8 cellular contexts compared by ENCODE assay signal in genomic region chr11:71446942-71447688, GRCh38. TPM values are rescaled to one million over a fixed set of nuclear protein-coding genes. Genes with fewer than 3 reads are reported as not detected.
DNase-seq lines count a peak whose midpoint lies in the region; ATAC-seq and TF ChIP-seq lines count a peak whose summit lies in the region.

No MANE protein-coding gene starts in this region.

- H3K4me3 ChIP-seq in fibroblast of lung (replicated peaks in 1 of 4; ENCODE audit: control extremely low read depth in 1 of 4, insufficient read depth in 1 of 4, low read depth in 3 of 4, low read length in 4 of 4) (peak overlapping the region; percentile 68 to 93 (median 86)), neutrophil (ENCODE audit: low read depth in 1 of 2, low read length in 1 of 2) (peak overlapping the region; percentile 93 to 96)

- no peak for DNase-seq in activated naive CD4-positive, alpha-beta T cell treated with anti-CD3 and anti-CD28 coated beads for 36 hours
- no peak for DNase-seq in activated naive CD4-positive, alpha-beta T cell (lab: John Stamatoyannopoulos, UW)
- peak; percentile 46 for DNase-seq in SW480 (ENCODE audit: low spot score)
- peak; percentile 69 to 82 for DNase-seq in fibroblast of lung (ENCODE audit: low read depth in 2 of 2)

- H2AFZ ChIP-seq in fibroblast of lung (ENCODE audit: low read length): no peak overlapping the region

- H3K27ac Mint-ChIP-seq in activated naive CD4-positive, alpha-beta T cell treated with anti-CD3 and anti-CD28 coated beads for 36 hours: peak overlapping the region; percentile 50

- no peaks in the 10 kb centered on the region for H3K27me3 Mint-ChIP-seq in activated naive CD4-positive, alpha-beta T cell treated with anti-CD3 and anti-CD28 coated beads for 36 hours (ENCODE audit: low read depth)

- no peaks in the 10 kb centered on the region for H4K20me1 ChIP-seq in fibroblast of lung (ENCODE audit: control insufficient read depth, extremely low read depth, insufficient read depth, low read length)

- peak overlapping the region; percentile 91 for H3K4me3 Mint-ChIP-seq in activated naive CD4-positive, alpha-beta T cell treated with anti-CD3 and anti-CD28 coated beads for 36 hours

- peak overlapping the region; percentile 95 for H3K4me2 ChIP-seq in fibroblast of lung (ENCODE audit: extremely low read depth, insufficient read depth, low read length)

- H3K9me3 Mint-ChIP-seq in activated naive CD4-positive, alpha-beta T cell treated with anti-CD3 and anti-CD28 coated beads for 36 hours: peaks cover 2% of the 10 kb centered on the region

- ATAC-seq in HG02938 (IDR thresholded peaks at IDR 0.05; ENCODE audit: unreplicated experiment): no peak
- ATAC-seq in GM21737 (IDR thresholded peaks at IDR 0.05; ENCODE audit: unreplicated experiment): no peak
- ATAC-seq in HG02885 (IDR thresholded peaks at IDR 0.05; ENCODE audit: poor library complexity, unreplicated experiment): no peak

- H3K27ac ChIP-seq in fibroblast of lung (ENCODE audit: insufficient read depth, low read length) (no peak overlapping the region), neutrophil (peak overlapping the region; percentile 93)

- no peak overlapping the region for H3K9ac ChIP-seq in fibroblast of lung (ENCODE audit: insufficient read depth, low read length)

- H3K4me1 Mint-ChIP-seq in activated naive CD4-positive, alpha-beta T cell treated with anti-CD3 and anti-CD28 coated beads for 36 hours (ENCODE audit: low read depth): peaks cover 38% of the 10 kb centered on the region

- H3K9me3 ChIP-seq in fibroblast of lung (ENCODE audit: control insufficient read depth, insufficient read depth, low read depth, low read length) (no peaks in the 10 kb centered on the region), neutrophil (no peaks in the 10 kb centered on the region)

- H3K36me3 ChIP-seq in fibroblast of lung (ENCODE audit: control insufficient read depth, insufficient read depth, low read length) (peaks cover 16% of the 10 kb centered on the region), neutrophil (peaks cover 20% of the 10 kb centered on the region)

- H3K4me1 ChIP-seq in fibroblast of lung (ENCODE audit: control insufficient read depth, extremely low read depth, insufficient read depth, low read length) (peaks cover 6% of the 10 kb centered on the region), neutrophil (ENCODE audit: control insufficient read depth in 1 of 2, insufficient read depth in 1 of 2, low read depth in 1 of 2, low read length in 1 of 2) (peaks cover 46 to 53% of the 10 kb centered on the region in 2 experiments)

- H3K79me2 ChIP-seq in fibroblast of lung (ENCODE audit: control insufficient read depth, insufficient read depth, low read length): peaks cover 5% of the 10 kb centered on the region

- intact Hi-C loops in activated naive CD4-positive, alpha-beta T cell treated with anti-CD3 and anti-CD28 coated beads for 36 hours (cut with micrococcal nuclease): loop anchor here (5.0 kb wide), 1 partner anchor 775 kb away; the partner anchor contains the start of gene INPPL1

- TF ChIP-seq CTCF in fibroblast of lung (conservative IDR thresholded peaks at IDR 0.05 in 1 of 2, IDR thresholded peaks at IDR 0.05 in 1 of 2; ENCODE audit: low read depth in 1 of 2, low read length in 2 of 2) (no peak), neutrophil (IDR thresholded peaks at IDR 0.05) (no peak)

- H3K27me3 ChIP-seq in fibroblast of lung (ENCODE audit: control insufficient read depth, insufficient read depth, low read length): no peaks in the 10 kb centered on the region
- no peaks in the 10 kb centered on the region for H3K27me3 ChIP-seq in neutrophil

- peaks cover 47% of the 10 kb centered on the region for H3K36me3 Mint-ChIP-seq in activated naive CD4-positive, alpha-beta T cell treated with anti-CD3 and anti-CD28 coated beads for 36 hours (ENCODE audit: low read depth)

- CTCF ChIA-PET in activated naive CD4-positive, alpha-beta T cell treated with anti-CD3 and anti-CD28 coated beads for 36 hours (lab: Charles Lee): interaction anchor here (0.6 kb wide), 1 partner anchor 632 kb away, joined by 3 read pairs; no protein-coding TSS in a partner anchor

RNA-seq across cellular contexts. Expression of gene DHCR7, which starts 1.1 kb away (rescaled TPM):
- total RNA-seq in activated naive CD4-positive, alpha-beta T cell treated with anti-CD3 and anti-CD28 coated beads for 36 hours: 10 to 100 TPM; 52.0 to 58.7 TPM
- 48.5 and 148 TPM in 2 replicates for total RNA-seq in fibroblast of lung
- 64.6 and 90.8 TPM in 2 replicates for polyA plus RNA-seq in fibroblast of lung
- polyA plus RNA-seq in fibroblast of lung (2012): 98.2 and 135 TPM in 2 replicates
- 472 and 515 TPM in 2 replicates for polyA minus RNA-seq in fibroblast of lung (ENCODE audit: low replicate concordance)

RNA-seq across cellular contexts. Expression of gene NADSYN1, which starts 5.9 kb away (rescaled TPM):
- total RNA-seq in activated naive CD4-positive, alpha-beta T cell treated with anti-CD3 and anti-CD28 coated beads for 36 hours: 10 to 100 TPM; 76.6 to 78.9 TPM
- total RNA-seq in fibroblast of lung: 81.7 and 84.5 TPM in 2 replicates
- 22.0 and 23.1 TPM in 2 replicates for polyA plus RNA-seq in fibroblast of lung
- polyA plus RNA-seq in fibroblast of lung (2012): 31.6 and 31.9 TPM in 2 replicates
- polyA minus RNA-seq in fibroblast of lung (ENCODE audit: low replicate concordance): 105 TPM in 2 replicates

Comparison
In these comparisons a context has a peak if more than half of its experiments do, and no peak if none do; other contexts are left out.
1. DNase-seq: peak in SW480 (single experiment) and fibroblast of lung (2 of 2); none in activated naive CD4-positive, alpha-beta T cell treated with anti-CD3 and anti-CD28 coated beads for 36 hours (single experiment) and activated naive CD4-positive, alpha-beta T cell (0 of 4).